ENCODE assay signal across 8 cellular contexts in the genomic region with DNA sequence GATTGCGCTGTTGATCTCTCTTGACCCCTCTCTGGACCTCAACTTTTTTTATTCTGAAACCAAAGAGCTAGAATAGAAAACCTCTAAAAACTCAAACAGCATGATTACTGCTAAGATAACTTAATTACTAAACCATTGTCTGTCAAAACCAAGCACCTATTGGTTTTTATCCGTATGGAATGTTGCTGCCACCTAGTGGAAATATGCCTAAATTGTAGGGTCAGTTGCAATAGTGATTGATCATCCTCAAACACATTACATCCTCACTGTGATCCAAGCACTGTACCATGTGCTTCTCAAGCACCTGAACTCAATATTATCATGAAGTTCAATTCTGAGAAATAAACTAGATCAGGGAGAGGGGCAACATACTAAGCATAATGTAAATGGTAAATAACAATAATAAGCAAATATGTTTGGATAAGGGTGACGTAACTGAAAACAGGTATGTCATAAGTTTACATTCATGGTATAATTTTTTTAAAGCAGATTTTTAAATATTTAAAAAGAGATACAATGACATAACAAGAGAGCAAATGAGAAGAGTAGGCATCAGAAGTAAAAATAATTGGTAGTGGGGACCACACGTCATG. TPM values are rescaled to one million over a fixed set of nuclear protein-coding genes. Genes with fewer than 3 reads are reported as not detected.
DNase-seq lines count a peak whose midpoint lies in the region; ATAC-seq lines count a peak whose summit lies in the region.

No MANE protein-coding gene starts in this region.

- H3K36me3 Mint-ChIP-seq in activated T-helper 2 cell treated with anti-CD3 and anti-CD28 coated beads, Interferon-gamma antibody, Interleukin-2, Interleukin-4, amounts not matched to agents 10 μg/mL and 5 μg/mL and 100 μg/mL, durations not matched to agents 14 hours and 24 hours and 36 hours (ENCODE audit: low read depth): no peaks in the 10 kb centered on the region
- H3K36me3 Mint-ChIP-seq in immature natural killer cell: no peaks in the 10 kb centered on the region

- H3K9me3 Mint-ChIP-seq in activated T-helper 2 cell treated with anti-CD3 and anti-CD28 coated beads, Interferon-gamma antibody, Interleukin-2, Interleukin-4, amounts not matched to agents 10 μg/mL and 5 μg/mL and 100 μg/mL, durations not matched to agents 14 hours and 24 hours and 36 hours: no peaks in the 10 kb centered on the region
- H3K9me3 Mint-ChIP-seq in immature natural killer cell: no peaks in the 10 kb centered on the region
- no peaks in the 10 kb centered on the region for H3K9me3 Mint-ChIP-seq in stimulated activated naive CD8-positive, alpha-beta T cell treated with anti-CD3 and anti-CD28 coated beads, Interleukin-15, amount 100 ng/mL, for 72 hours

- intact Hi-C loops in activated T-helper 2 cell treated with anti-CD3 and anti-CD28 coated beads, Interferon-gamma antibody, Interleukin-2, Interleukin-4, amounts not matched to agents 10 μg/mL and 5 μg/mL and 100 μg/mL, durations not matched to agents 14 hours and 24 hours and 36 hours (cut with micrococcal nuclease): loop anchor here (1.0 to 10.0 kb wide), 2 partner anchors 145 to 259 kb away; no protein-coding TSS in a partner anchor

- ATAC-seq in GM18511 (IDR thresholded peaks at IDR 0.05; ENCODE audit: unreplicated experiment): peak; percentile 88
- ATAC-seq in HG03108 (IDR thresholded peaks at IDR 0.05; ENCODE audit: unreplicated experiment): peak; percentile 72
- ATAC-seq in stimulated activated naive CD8-positive, alpha-beta T cell treated with anti-CD3 and anti-CD28 coated beads, Interleukin-15, amount 100 ng/mL, for 72 hours: peak; percentile 81

- peak; percentile 29 for DNase-seq in COR-L47 (lab: John Stamatoyannopoulos, UW)
- DNase-seq in NCI-H510A treated with DMSO at 0.1 percent for 48 hours (lab: John Stamatoyannopoulos, UW): peak; percentile 1
- peak; percentile 12 for DNase-seq in activated T-helper 2 cell treated with anti-CD3 and anti-CD28 coated beads, Interferon-gamma antibody, Interleukin-2, Interleukin-4, amounts not matched to agents 10 μg/mL and 5 μg/mL and 100 μg/mL, durations not matched to agents 14 hours and 24 hours and 36 hours (ENCODE audit: low spot score)
- peak; percentile 27 to 46 (median 38) for DNase-seq in immature natural killer cell
- DNase-seq in stimulated activated naive CD8-positive, alpha-beta T cell treated with anti-CD3 and anti-CD28 coated beads, Interleukin-15, amount 100 ng/mL, for 72 hours: peak; percentile 31 to 45
- no peak for DNase-seq in nucleus accumbens (lab: John Stamatoyannopoulos, UW)

- H3K27me3 Mint-ChIP-seq in activated T-helper 2 cell treated with anti-CD3 and anti-CD28 coated beads, Interferon-gamma antibody, Interleukin-2, Interleukin-4, amounts not matched to agents 10 μg/mL and 5 μg/mL and 100 μg/mL, durations not matched to agents 14 hours and 24 hours and 36 hours (ENCODE audit: low read depth): peaks cover 8% of the 10 kb centered on the region
- H3K27me3 Mint-ChIP-seq in immature natural killer cell (ENCODE audit: low read depth in 3 of 3): peaks cover 0 to 1% (median 0%) of the 10 kb centered on the region in 3 donors
- H3K27me3 Mint-ChIP-seq in stimulated activated naive CD8-positive, alpha-beta T cell treated with anti-CD3 and anti-CD28 coated beads, Interleukin-15, amount 100 ng/mL, for 72 hours: no peaks in the 10 kb centered on the region

- H3K27ac Mint-ChIP-seq in activated T-helper 2 cell treated with anti-CD3 and anti-CD28 coated beads, Interferon-gamma antibody, Interleukin-2, Interleukin-4, amounts not matched to agents 10 μg/mL and 5 μg/mL and 100 μg/mL, durations not matched to agents 14 hours and 24 hours and 36 hours: no peak overlapping the region
- no peak overlapping the region for H3K27ac Mint-ChIP-seq in immature natural killer cell
- no peak overlapping the region for H3K27ac Mint-ChIP-seq in stimulated activated naive CD8-positive, alpha-beta T cell treated with anti-CD3 and anti-CD28 coated beads, Interleukin-15, amount 100 ng/mL, for 72 hours

- no peaks in the 10 kb centered on the region for H3K4me1 Mint-ChIP-seq in activated T-helper 2 cell treated with anti-CD3 and anti-CD28 coated beads, Interferon-gamma antibody, Interleukin-2, Interleukin-4, amounts not matched to agents 10 μg/mL and 5 μg/mL and 100 μg/mL, durations not matched to agents 14 hours and 24 hours and 36 hours (ENCODE audit: low read depth)
- no peaks in the 10 kb centered on the region for H3K4me1 Mint-ChIP-seq in immature natural killer cell
- H3K4me1 Mint-ChIP-seq in stimulated activated naive CD8-positive, alpha-beta T cell treated with anti-CD3 and anti-CD28 coated beads, Interleukin-15, amount 100 ng/mL, for 72 hours: no peaks in the 10 kb centered on the region

- no peak overlapping the region for H3K4me3 Mint-ChIP-seq in activated T-helper 2 cell treated with anti-CD3 and anti-CD28 coated beads, Interferon-gamma antibody, Interleukin-2, Interleukin-4, amounts not matched to agents 10 μg/mL and 5 μg/mL and 100 μg/mL, durations not matched to agents 14 hours and 24 hours and 36 hours (ENCODE audit: low read depth)
- no peak overlapping the region for H3K4me3 Mint-ChIP-seq in immature natural killer cell
- H3K4me3 Mint-ChIP-seq in stimulated activated naive CD8-positive, alpha-beta T cell treated with anti-CD3 and anti-CD28 coated beads, Interleukin-15, amount 100 ng/mL, for 72 hours: no peak overlapping the region

RNA-seq across cellular contexts. Expression of gene OR5A2, which starts 3.8 kb away (rescaled TPM):
- total RNA-seq in activated T-helper 2 cell treated with anti-CD3 and anti-CD28 coated beads, Interferon-gamma antibody, Interleukin-2, Interleukin-4, amounts not matched to agents 10 μg/mL and 5 μg/mL and 100 μg/mL, durations not matched to agents 14 hours and 24 hours and 36 hours: not detected in 2 replicates
- not detected for polyA plus RNA-seq in immature natural killer cell

RNA-seq across cellular contexts. Expression of gene OR5A1, which starts 6.2 kb away (rescaled TPM):
- total RNA-seq in activated T-helper 2 cell treated with anti-CD3 and anti-CD28 coated beads, Interferon-gamma antibody, Interleukin-2, Interleukin-4, amounts not matched to agents 10 μg/mL and 5 μg/mL and 100 μg/mL, durations not matched to agents 14 hours and 24 hours and 36 hours: not detected in 2 replicates
- polyA plus RNA-seq in immature natural killer cell: not detected

RNA-seq across cellular contexts. Expression of gene OR4D6, which starts 26.7 kb away (rescaled TPM):
- total RNA-seq in activated T-helper 2 cell treated with anti-CD3 and anti-CD28 coated beads, Interferon-gamma antibody, Interleukin-2, Interleukin-4, amounts not matched to agents 10 μg/mL and 5 μg/mL and 100 μg/mL, durations not matched to agents 14 hours and 24 hours and 36 hours: not detected in 2 replicates
- not detected for polyA plus RNA-seq in immature natural killer cell

RNA-seq across cellular contexts. Expression of gene OR4D10, which starts 43.1 kb away (rescaled TPM):
- total RNA-seq in activated T-helper 2 cell treated with anti-CD3 and anti-CD28 coated beads, Interferon-gamma antibody, Interleukin-2, Interleukin-4, amounts not matched to agents 10 μg/mL and 5 μg/mL and 100 μg/mL, durations not matched to agents 14 hours and 24 hours and 36 hours: not detected in 2 replicates
- not detected for polyA plus RNA-seq in immature natural killer cell

Comparison
In these comparisons a context has a peak if more than half of its experiments do, and no peak if none do; other contexts are left out.
1. DNase-seq: peak in COR-L47 (single experiment), NCI-H510A treated with DMSO at 0.1 percent for 48 hours (single experiment), activated T-helper 2 cell treated with anti-CD3 and anti-CD28 coated beads, Interferon-gamma antibody, Interleukin-2, Interleukin-4, amounts not matched to agents 10 μg/mL and 5 μg/mL and 100 μg/mL, durations not matched to agents 14 hours and 24 hours and 36 hours (single experiment), immature natural killer cell (3 of 3) and stimulated activated naive CD8-positive, alpha-beta T cell treated with anti-CD3 and anti-CD28 coated beads, Interleukin-15, amount 100 ng/mL, for 72 hours (2 of 2); none in nucleus accumbens (0 of 56).
2. Peak in every context shown above with its lines, with median percentiles within 50 percentile points of each other: ATAC-seq.